ENCODE assay signal across 19 cellular contexts in the genomic region with DNA sequence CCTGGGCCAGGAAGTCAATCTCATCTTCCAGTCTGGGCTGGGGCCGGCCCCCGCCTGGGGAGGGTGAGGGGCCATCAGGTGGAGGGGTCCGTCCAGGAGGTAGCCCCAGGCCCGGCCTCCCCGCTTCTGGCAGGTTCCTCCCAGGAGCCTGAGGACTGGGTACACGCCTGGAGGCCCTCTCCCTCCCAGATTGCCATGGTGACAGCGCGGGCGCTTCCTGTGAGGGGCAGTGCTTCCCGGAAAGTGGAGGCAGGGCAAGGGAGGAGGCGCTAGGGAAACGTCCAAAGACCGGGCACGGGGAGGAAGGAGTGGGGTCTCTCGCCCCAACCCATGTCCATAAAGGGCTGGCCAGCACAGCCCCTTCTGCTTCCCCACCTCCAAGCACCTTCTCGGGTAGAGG. TPM values are rescaled to one million over a fixed set of nuclear protein-coding genes. Genes with fewer than 3 reads are reported as not detected.
"Had no signal": no experiment of that assay in that cellular context is flagged by ENCODE, and none has a peak within 500 bp of the region (broad histone marks: within the 10 kb centered on the region; RNA-seq: fewer than 3 reads in every experiment).

No MANE protein-coding gene starts in this region.

- DNase-seq: activated CD4-positive, alpha-beta T cell treated with anti-CD3 and anti-CD28 coated beads, Interleukin-2, amount 10 ng/mL, durations not matched to agents 7 days and 5 days; activated CD4-positive, CD25-positive, alpha-beta regulatory T cell; activated naive CD4-positive, alpha-beta T cell treated with anti-CD3 and anti-CD28 coated beads, Interleukin-2, amount 50 U/mL, for 16 hours; activated T-cell treated with anti-CD3 and anti-CD28 coated beads for 4 hours; central memory CD4-positive, alpha-beta T cell; cortex of kidney; effector memory CD4-positive, alpha-beta T cell; hippocampal formation; stimulated activated CD4-positive, alpha-beta T cell treated with anti-CD3 and anti-CD28 coated beads, Interleukin-4, amount 100 ng/mL, for 24 hours; testis had no signal

- H3K27me3 ChIP-seq: testis had no signal

- H3K4me3 Mint-ChIP-seq: activated CD4-positive, alpha-beta T cell treated with anti-CD3 and anti-CD28 coated beads, Interleukin-2, amount 10 ng/mL, durations not matched to agents 7 days and 5 days; memory B cell; natural killer cell treated with Interleukin-12 subunit alpha and Interleukin-12 subunit beta and Interleukin-15 and Interleukin-18, amount 100 ng/mL, for 72 hours; stimulated activated naive CD8-positive, alpha-beta T cell treated with anti-CD3 and anti-CD28 coated beads, Interleukin-15, Interleukin-2, amounts not matched to agents 100 ng/mL and 50 ng/mL, for 24 hours; T-helper 1 cell treated with Interleukin-12 subunit alpha and Interleukin-12 subunit beta and Interleukin-4 antibody, amounts not matched to agents 30 μg/mL and 1 μg/mL, for 36 hours had no signal

- H3K27ac ChIP-seq: testis had no signal

- H3K9me3 ChIP-seq: adrenal gland, testis had no signal

- H3K9me3 Mint-ChIP-seq: activated CD4-positive, alpha-beta T cell treated with anti-CD3 and anti-CD28 coated beads, Interleukin-2, amount 10 ng/mL, durations not matched to agents 7 days and 5 days; activated T-helper 2 cell treated with anti-CD3 and anti-CD28 coated beads, Interferon-gamma antibody, Interleukin-2, Interleukin-4, amounts not matched to agents 10 μg/mL and 5 μg/mL and 100 μg/mL, durations not matched to agents 14 hours and 24 hours and 36 hours; memory B cell; natural killer cell treated with Interleukin-12 subunit alpha and Interleukin-12 subunit beta and Interleukin-15 and Interleukin-18, amount 100 ng/mL, for 72 hours; stimulated activated naive CD8-positive, alpha-beta T cell treated with anti-CD3 and anti-CD28 coated beads, Interleukin-15, Interleukin-2, amounts not matched to agents 100 ng/mL and 50 ng/mL, for 24 hours; T-helper 1 cell treated with Interleukin-12 subunit alpha and Interleukin-12 subunit beta and Interleukin-4 antibody, amounts not matched to agents 30 μg/mL and 1 μg/mL, for 36 hours had no signal

- H3K27ac Mint-ChIP-seq: activated CD4-positive, alpha-beta T cell treated with anti-CD3 and anti-CD28 coated beads, Interleukin-2, amount 10 ng/mL, durations not matched to agents 7 days and 5 days; activated T-helper 2 cell treated with anti-CD3 and anti-CD28 coated beads, Interferon-gamma antibody, Interleukin-2, Interleukin-4, amounts not matched to agents 10 μg/mL and 5 μg/mL and 100 μg/mL, durations not matched to agents 14 hours and 24 hours and 36 hours; memory B cell; natural killer cell treated with Interleukin-12 subunit alpha and Interleukin-12 subunit beta and Interleukin-15 and Interleukin-18, amount 100 ng/mL, for 72 hours; stimulated activated naive CD8-positive, alpha-beta T cell treated with anti-CD3 and anti-CD28 coated beads, Interleukin-15, Interleukin-2, amounts not matched to agents 100 ng/mL and 50 ng/mL, for 24 hours; T-helper 1 cell treated with Interleukin-12 subunit alpha and Interleukin-12 subunit beta and Interleukin-4 antibody, amounts not matched to agents 30 μg/mL and 1 μg/mL, for 36 hours had no signal

- H3K36me3 Mint-ChIP-seq: memory B cell; natural killer cell treated with Interleukin-12 subunit alpha and Interleukin-12 subunit beta and Interleukin-15 and Interleukin-18, amount 100 ng/mL, for 72 hours had no signal

- H3K4me3 ChIP-seq: adrenal gland, testis had no signal

- ATAC-seq: natural killer cell treated with Interleukin-12 subunit alpha and Interleukin-12 subunit beta and Interleukin-15 and Interleukin-18, amount 100 ng/mL, for 72 hours had no signal

- H3K4me1 Mint-ChIP-seq: memory B cell had no signal

RNA-seq across cellular contexts. Expression of a gene that starts 9.2 kb away (rescaled TPM):
- total RNA-seq: activated T-helper 2 cell treated with anti-CD3 and anti-CD28 coated beads, Interferon-gamma antibody, Interleukin-2, Interleukin-4, amounts not matched to agents 10 μg/mL and 5 μg/mL and 100 μg/mL, durations not matched to agents 14 hours and 24 hours and 36 hours; pulmonary artery endothelial cell; urinary bladder had no signal

RNA-seq across cellular contexts. Expression of a gene that starts 12.7 kb away (rescaled TPM):
- total RNA-seq: activated CD4-positive, alpha-beta T cell treated with anti-CD3 and anti-CD28 coated beads, Interleukin-2, amount 10 ng/mL, durations not matched to agents 7 days and 5 days; activated CD8-positive, alpha-beta memory T cell treated with anti-CD3 and anti-CD28 coated beads for 36 hours; activated T-helper 2 cell treated with anti-CD3 and anti-CD28 coated beads, Interferon-gamma antibody, Interleukin-2, Interleukin-4, amounts not matched to agents 10 μg/mL and 5 μg/mL and 100 μg/mL, durations not matched to agents 14 hours and 24 hours and 36 hours; natural killer cell treated with Interleukin-12 subunit alpha and Interleukin-12 subunit beta and Interleukin-15 and Interleukin-18, amount 100 ng/mL, for 72 hours; pulmonary artery endothelial cell had no signal
